ENCODE assay signal across 25 cellular contexts in the genomic region with DNA sequence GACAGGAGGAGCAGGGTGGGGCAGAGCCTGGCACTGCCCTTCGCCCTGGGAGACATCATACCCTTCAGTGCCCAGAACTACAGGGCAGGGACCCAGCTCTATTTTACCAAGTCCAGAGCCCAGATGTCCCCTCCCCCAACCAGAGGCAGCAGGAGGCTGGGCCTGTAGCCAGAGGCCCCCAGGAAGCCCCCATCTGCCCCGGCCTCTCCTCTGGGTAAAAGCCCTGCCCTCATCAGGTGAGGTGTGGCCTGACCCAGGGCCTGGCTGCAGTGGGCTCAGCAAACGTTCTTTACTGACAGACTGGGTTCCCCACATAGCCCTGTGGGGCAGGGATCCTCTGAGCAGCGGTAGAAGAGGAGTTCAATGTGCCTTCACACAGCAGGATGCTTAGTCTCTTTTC. TPM values are rescaled to one million over a fixed set of nuclear protein-coding genes. Genes with fewer than 3 reads are reported as not detected.
"Had no signal": no experiment of that assay in that cellular context is flagged by ENCODE, and none has a peak within 500 bp of the region (broad histone marks: within the 10 kb centered on the region; RNA-seq: fewer than 3 reads in every experiment).

No MANE protein-coding gene starts in this region.

- H3K9ac ChIP-seq: parathyroid adenoma had no signal

- H3K4me1 Mint-ChIP-seq: endodermal cell had no signal

- H3K4me3 Mint-ChIP-seq: activated naive CD8-positive, alpha-beta T cell treated with anti-CD3 and anti-CD28 coated beads for 36 hours; activated T-helper 1 cell treated with anti-CD3 and anti-CD28 coated beads, Interleukin-12 subunit alpha, Interleukin-12 subunit beta, Interleukin-2, Interleukin-4 antibody, amounts not matched to agents 30 ng/mL and 10 ng/mL and 1 ng/mL, durations not matched to agents 14 hours and 24 hours and 36 hours; endodermal cell; natural killer cell treated with Interleukin-12 subunit alpha and Interleukin-12 subunit beta and Interleukin-15 and Interleukin-18, amount 100 ng/mL, for 72 hours; stimulated activated naive B cell treated with anti-CD40 and anti-IgM and Interleukin-4, amounts not matched to agents 10 μg/mL and 1 μg/mL and 100 μg/mL, for 72 hours; T-helper 1 cell treated with Interleukin-12 subunit alpha and Interleukin-12 subunit beta and Interleukin-4 antibody, amounts not matched to agents 30 μg/mL and 1 μg/mL, for 36 hours had no signal

- H3K9me3 Mint-ChIP-seq: activated naive CD8-positive, alpha-beta T cell treated with anti-CD3 and anti-CD28 coated beads for 36 hours; activated T-helper 1 cell treated with anti-CD3 and anti-CD28 coated beads, Interleukin-12 subunit alpha, Interleukin-12 subunit beta, Interleukin-2, Interleukin-4 antibody, amounts not matched to agents 30 ng/mL and 10 ng/mL and 1 ng/mL, durations not matched to agents 14 hours and 24 hours and 36 hours; natural killer cell treated with Interleukin-12 subunit alpha and Interleukin-12 subunit beta and Interleukin-15 and Interleukin-18, amount 100 ng/mL, for 72 hours; T-helper 1 cell treated with Interleukin-12 subunit alpha and Interleukin-12 subunit beta and Interleukin-4 antibody, amounts not matched to agents 30 μg/mL and 1 μg/mL, for 36 hours had no signal

- H3K36me3 ChIP-seq: colonic mucosa had no signal

- H3K79me2 ChIP-seq: parathyroid adenoma had no signal

- H3K4me1 ChIP-seq: colonic mucosa, parathyroid adenoma had no signal

- ATAC-seq: body of pancreas had no signal

- H3K27ac Mint-ChIP-seq: activated naive CD8-positive, alpha-beta T cell treated with anti-CD3 and anti-CD28 coated beads for 36 hours; activated T-helper 1 cell treated with anti-CD3 and anti-CD28 coated beads, Interleukin-12 subunit alpha, Interleukin-12 subunit beta, Interleukin-2, Interleukin-4 antibody, amounts not matched to agents 30 ng/mL and 10 ng/mL and 1 ng/mL, durations not matched to agents 14 hours and 24 hours and 36 hours; endodermal cell; natural killer cell treated with Interleukin-12 subunit alpha and Interleukin-12 subunit beta and Interleukin-15 and Interleukin-18, amount 100 ng/mL, for 72 hours; stimulated activated naive B cell treated with anti-CD40 and anti-IgM and Interleukin-4, amounts not matched to agents 10 μg/mL and 1 μg/mL and 100 μg/mL, for 72 hours; T-helper 1 cell treated with Interleukin-12 subunit alpha and Interleukin-12 subunit beta and Interleukin-4 antibody, amounts not matched to agents 30 μg/mL and 1 μg/mL, for 36 hours had no signal

- H3K27ac ChIP-seq: body of pancreas, colonic mucosa, epithelial cell of prostate, parathyroid adenoma had no signal

- H3K36me3 Mint-ChIP-seq: activated naive CD8-positive, alpha-beta T cell treated with anti-CD3 and anti-CD28 coated beads for 36 hours; natural killer cell treated with Interleukin-12 subunit alpha and Interleukin-12 subunit beta and Interleukin-15 and Interleukin-18, amount 100 ng/mL, for 72 hours had no signal

- H2AFZ ChIP-seq: parathyroid adenoma had no signal

- H3K27me3 ChIP-seq: body of pancreas, colonic mucosa had no signal

- H3K4me2 ChIP-seq: smooth muscle cell had no signal

- DNase-seq: activated CD4-positive, alpha-beta T cell treated with anti-CD3 and anti-CD28 coated beads, Interleukin-2, amount 50 U/mL, for 1 hour; activated CD4-positive, CD25-positive, alpha-beta regulatory T cell treated with anti-CD3 and anti-CD28 coated beads, Interleukin-2, amount 50 U/mL, for 72 hours; activated CD8-positive, alpha-beta memory T cell treated with anti-CD3 and anti-CD28 coated beads for 24 hours; activated CD8-positive, alpha-beta memory T cell treated with anti-CD3 and anti-CD28 coated beads, Interleukin-2, amount 50 U/mL, for 48 hours; activated naive CD8-positive, alpha-beta T cell treated with anti-CD3 and anti-CD28 coated beads for 36 hours; amniotic stem cell; body of pancreas; central memory CD4-positive, alpha-beta T cell; colonic mucosa; endodermal cell; foreskin fibroblast; left cardiac atrium; stimulated activated CD4-positive, alpha-beta T cell treated with anti-CD3 and anti-CD28 coated beads, Interleukin-4, amount 100 ng/mL, for 4 hours; stimulated activated naive B cell treated with anti-CD40 and anti-IgM and Interleukin-4, amounts not matched to agents 10 μg/mL and 1 μg/mL and 100 μg/mL, for 72 hours had no signal

- H3K4me3 ChIP-seq: body of pancreas, colonic mucosa, smooth muscle cell had no signal

- H3K9me3 ChIP-seq: body of pancreas, colonic mucosa had no signal

RNA-seq across cellular contexts. Expression of a gene that starts 16.5 kb away (rescaled TPM):
- total RNA-seq: activated naive CD8-positive, alpha-beta T cell treated with anti-CD3 and anti-CD28 coated beads for 36 hours; activated T-helper 1 cell treated with anti-CD3 and anti-CD28 coated beads, Interleukin-12 subunit alpha, Interleukin-12 subunit beta, Interleukin-2, Interleukin-4 antibody, amounts not matched to agents 30 ng/mL and 10 ng/mL and 1 ng/mL, durations not matched to agents 14 hours and 24 hours and 36 hours; body of pancreas; colonic mucosa; endodermal cell; glomerular endothelial cell; left cardiac atrium; mesenteric fat pad; natural killer cell treated with Interleukin-12 subunit alpha and Interleukin-12 subunit beta and Interleukin-15 and Interleukin-18, amount 100 ng/mL, for 72 hours; sciatic nerve; smooth muscle cell had no signal
- polyA plus RNA-seq: smooth muscle cell had no signal

RNA-seq across cellular contexts. Expression of a gene that starts 51.8 kb away (rescaled TPM):
- total RNA-seq: activated naive CD8-positive, alpha-beta T cell treated with anti-CD3 and anti-CD28 coated beads for 36 hours; activated T-helper 1 cell treated with anti-CD3 and anti-CD28 coated beads, Interleukin-12 subunit alpha, Interleukin-12 subunit beta, Interleukin-2, Interleukin-4 antibody, amounts not matched to agents 30 ng/mL and 10 ng/mL and 1 ng/mL, durations not matched to agents 14 hours and 24 hours and 36 hours; body of pancreas; colonic mucosa; endodermal cell; glomerular endothelial cell; left cardiac atrium; lower leg skin; natural killer cell treated with Interleukin-12 subunit alpha and Interleukin-12 subunit beta and Interleukin-15 and Interleukin-18, amount 100 ng/mL, for 72 hours; sciatic nerve; smooth muscle cell had no signal
- polyA plus RNA-seq: smooth muscle cell, thymus had no signal
